Comparison of ENCODE assay signal across 24 cellular contexts in the genomic region with DNA sequence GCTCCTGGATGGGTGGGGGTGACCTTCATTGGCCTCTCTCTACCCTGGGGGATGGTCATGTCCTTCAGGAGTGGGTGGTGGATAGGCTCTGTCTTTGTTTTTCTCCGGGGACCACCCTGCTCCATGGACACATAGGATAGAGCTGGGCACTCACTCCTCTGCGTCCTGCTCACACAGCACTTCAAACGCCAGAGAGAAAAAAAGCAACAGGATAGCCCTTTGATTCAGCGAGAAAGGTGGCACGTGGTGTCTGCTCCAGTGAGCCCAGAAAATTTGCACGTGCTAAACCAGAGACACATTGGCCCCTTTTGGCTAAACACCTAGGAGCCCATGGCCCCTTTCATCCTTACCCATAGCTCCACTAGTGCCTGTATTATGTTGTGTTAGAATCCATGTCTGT.
"Had no signal": no experiment of that assay in that cellular context is flagged by ENCODE, and none has a peak within 500 bp of the region (broad histone marks: within the 10 kb centered on the region; RNA-seq: fewer than 3 reads in every experiment).

No MANE protein-coding gene starts in this region.

- H3K4me2 ChIP-seq: neural progenitor cell had no signal

- H3K4me3 Mint-ChIP-seq: naive B cell; naive thymus-derived CD8-positive, alpha-beta T cell; natural killer cell treated with Interleukin-12 subunit alpha and Interleukin-12 subunit beta and Interleukin-15 and Interleukin-18, amount 100 ng/mL, for 72 hours; neural progenitor cell; stimulated activated effector memory CD8-positive, alpha-beta T cell treated with anti-CD3 and anti-CD28 coated beads, Interleukin-12 subunit alpha, Interleukin-12 subunit beta, amount 100 ng/mL, for 72 hours; stimulated activated naive B cell treated with anti-CD40 and anti-IgM and Interleukin-4, amounts not matched to agents 10 μg/mL and 1 μg/mL and 100 μg/mL, for 72 hours had no signal

- H3K9ac ChIP-seq: neural progenitor cell had no signal

- H3K27me3 ChIP-seq: neutrophil, pancreas, right lobe of liver, sigmoid colon, thyroid gland, tibial nerve, upper lobe of left lung, vagina had no signal

- H3K36me3 ChIP-seq: neural progenitor cell, neutrophil, pancreas, prostate gland, right lobe of liver, sigmoid colon, stomach, thoracic aorta, thyroid gland, tibial nerve, upper lobe of left lung, vagina had no signal

- H3K27ac ChIP-seq: neural progenitor cell, neutrophil, pancreas, prostate gland, right lobe of liver, sigmoid colon, stomach, thoracic aorta, thyroid gland, tibial nerve, upper lobe of left lung, vagina had no signal

- H2AFZ ChIP-seq: neural progenitor cell had no signal

- DNase-seq: naive B cell; naive thymus-derived CD8-positive, alpha-beta T cell; nucleus accumbens; pancreas; right cardiac atrium; right lobe of liver; sigmoid colon; stimulated activated CD4-positive, alpha-beta T cell treated with anti-CD3 and anti-CD28 coated beads, Interleukin-15, amount 100 ng/mL, for 24 hours; stimulated activated CD4-positive, alpha-beta T cell treated with anti-CD3 and anti-CD28 coated beads, Interleukin-2, amount 100 ng/mL, for 24 hours; stimulated activated CD4-positive, alpha-beta T cell treated with anti-CD3 and anti-CD28 coated beads, Interleukin-2, amount 100 ng/mL, for 48 hours; stimulated activated CD4-positive, alpha-beta T cell treated with anti-CD3 and anti-CD28 coated beads, Interleukin-4, amount 100 ng/mL, for 24 hours; stimulated activated naive B cell treated with anti-CD40 and anti-IgM and Interleukin-4, amounts not matched to agents 10 μg/mL and 1 μg/mL and 100 μg/mL, for 72 hours; stimulated activated naive CD4-positive, alpha-beta T cell treated with Interleukin-2 at 50 U/mL for 16 hours; stomach; thyroid gland; upper lobe of left lung had no signal

- H3K9me3 Mint-ChIP-seq: naive thymus-derived CD8-positive, alpha-beta T cell; natural killer cell treated with Interleukin-12 subunit alpha and Interleukin-12 subunit beta and Interleukin-15 and Interleukin-18, amount 100 ng/mL, for 72 hours; neural progenitor cell; stimulated activated effector memory CD8-positive, alpha-beta T cell treated with anti-CD3 and anti-CD28 coated beads, Interleukin-12 subunit alpha, Interleukin-12 subunit beta, amount 100 ng/mL, for 72 hours had no signal

- H3K9me3 ChIP-seq: neutrophil, pancreas, prostate gland, right lobe of liver, sigmoid colon, stomach, thoracic aorta, thyroid gland, tibial nerve, upper lobe of left lung, vagina had no signal

- H3K27ac Mint-ChIP-seq: naive thymus-derived CD8-positive, alpha-beta T cell; natural killer cell treated with Interleukin-12 subunit alpha and Interleukin-12 subunit beta and Interleukin-15 and Interleukin-18, amount 100 ng/mL, for 72 hours; neural progenitor cell; stimulated activated effector memory CD8-positive, alpha-beta T cell treated with anti-CD3 and anti-CD28 coated beads, Interleukin-12 subunit alpha, Interleukin-12 subunit beta, amount 100 ng/mL, for 72 hours; stimulated activated naive B cell treated with anti-CD40 and anti-IgM and Interleukin-4, amounts not matched to agents 10 μg/mL and 1 μg/mL and 100 μg/mL, for 72 hours had no signal

- H3K4me1 Mint-ChIP-seq: naive B cell; naive thymus-derived CD8-positive, alpha-beta T cell; stimulated activated effector memory CD8-positive, alpha-beta T cell treated with anti-CD3 and anti-CD28 coated beads, Interleukin-12 subunit alpha, Interleukin-12 subunit beta, amount 100 ng/mL, for 72 hours; stimulated activated naive B cell treated with anti-CD40 and anti-IgM and Interleukin-4, amounts not matched to agents 10 μg/mL and 1 μg/mL and 100 μg/mL, for 72 hours had no signal

- H3K4me3 ChIP-seq: neural progenitor cell, pancreas, prostate gland, right lobe of liver, sigmoid colon, stomach, thoracic aorta, thyroid gland, tibial nerve, upper lobe of left lung, vagina had no signal

- H3K4me1 ChIP-seq: neural progenitor cell, pancreas, prostate gland, right lobe of liver, sigmoid colon, stomach, tibial nerve, upper lobe of left lung had no signal

- H3K36me3 Mint-ChIP-seq: naive B cell; naive thymus-derived CD8-positive, alpha-beta T cell; natural killer cell treated with Interleukin-12 subunit alpha and Interleukin-12 subunit beta and Interleukin-15 and Interleukin-18, amount 100 ng/mL, for 72 hours; neural progenitor cell; stimulated activated effector memory CD8-positive, alpha-beta T cell treated with anti-CD3 and anti-CD28 coated beads, Interleukin-12 subunit alpha, Interleukin-12 subunit beta, amount 100 ng/mL, for 72 hours; stimulated activated naive B cell treated with anti-CD40 and anti-IgM and Interleukin-4, amounts not matched to agents 10 μg/mL and 1 μg/mL and 100 μg/mL, for 72 hours had no signal

- ATAC-seq: naive thymus-derived CD8-positive, alpha-beta T cell; natural killer cell treated with Interleukin-12 subunit alpha and Interleukin-12 subunit beta and Interleukin-15 and Interleukin-18, amount 100 ng/mL, for 72 hours; pancreas; right cardiac atrium; right lobe of liver; stimulated activated effector memory CD8-positive, alpha-beta T cell treated with anti-CD3 and anti-CD28 coated beads, Interleukin-12 subunit alpha, Interleukin-12 subunit beta, amount 100 ng/mL, for 72 hours; stimulated activated naive B cell treated with anti-CD40 and anti-IgM and Interleukin-4, amounts not matched to agents 10 μg/mL and 1 μg/mL and 100 μg/mL, for 72 hours had no signal
